Comparison of ENCODE assay signal across 21 cellular contexts in the genomic region with DNA sequence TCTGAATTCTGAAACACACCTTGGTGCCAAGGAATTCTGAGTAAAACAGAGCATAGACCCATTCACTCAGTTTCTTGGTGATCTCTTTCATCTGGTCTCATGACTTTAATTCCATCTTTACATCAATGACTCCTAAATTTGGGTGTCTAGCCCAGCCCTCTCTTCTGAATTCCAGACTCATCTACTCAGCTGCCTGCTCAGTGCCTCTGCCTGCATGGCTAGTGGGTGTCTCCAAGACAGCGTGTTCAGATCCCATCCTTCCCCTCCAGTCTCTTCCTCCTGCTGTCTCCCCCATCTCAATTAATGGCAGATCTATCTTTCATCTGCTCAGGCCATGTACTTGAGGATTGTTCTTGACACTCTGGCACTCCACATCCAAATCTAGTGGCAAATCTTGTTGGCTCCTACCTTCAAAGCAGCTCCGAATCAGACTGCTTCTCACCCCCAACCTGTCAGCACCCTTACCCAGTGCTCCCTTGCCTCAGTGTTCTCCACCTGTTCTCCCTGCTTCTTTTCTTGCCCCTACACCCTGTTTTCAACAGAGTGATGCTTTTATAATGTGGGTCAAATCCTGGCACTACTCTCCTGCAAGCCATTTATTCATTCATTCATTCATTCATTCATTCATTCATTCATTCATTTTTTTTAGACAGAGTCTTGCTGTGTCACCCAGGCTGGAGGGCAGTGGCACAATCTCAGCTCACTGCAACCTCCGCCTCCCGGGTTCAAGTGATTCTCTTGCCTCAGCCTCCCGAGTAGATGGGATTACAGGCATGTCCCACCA.
"Had no signal": no experiment of that assay in that cellular context is flagged by ENCODE, and none has a peak within 500 bp of the region (broad histone marks: within the 10 kb centered on the region; RNA-seq: fewer than 3 reads in every experiment).

No MANE protein-coding gene starts in this region.

- DNase-seq: central memory CD4-positive, alpha-beta T cell; dorsolateral prefrontal cortex; effector CD4-positive, alpha-beta T cell; foreskin keratinocyte; left ventricle myocardium superior; lower lobe of right lung; natural killer cell; right cardiac atrium; stimulated activated CD4-positive, alpha-beta T cell treated with anti-CD3 and anti-CD28 coated beads, Interleukin-12 subunit alpha, Interleukin-12 subunit beta, amount 100 ng/mL, for 4 hours; stimulated activated CD4-positive, alpha-beta T cell treated with anti-CD3 and anti-CD28 coated beads, Interleukin-1b, Interleukin-23, amount 100 ng/mL, for 48 hours; stimulated activated CD4-positive, alpha-beta T cell treated with anti-CD3 and anti-CD28 coated beads, Interleukin-4, amount 100 ng/mL, for 1 hour; stimulated activated CD8-positive, alpha-beta memory T cell treated with anti-CD3 and anti-CD28 coated beads, Interleukin-4, amount 100 ng/mL, for 48 hours; stimulated activated naive CD4-positive, alpha-beta T cell treated with Interleukin-2 at 50 U/mL for 16 hours; stomach; testis; tibial artery had no signal

- H3K4me1 Mint-ChIP-seq: natural killer cell had no signal

- H3K27me3 Mint-ChIP-seq: type B pancreatic cell had no signal

- H3K36me3 ChIP-seq: lower lobe of right lung, neutrophil, prostate gland had no signal

- H3K4me2 ChIP-seq: smooth muscle cell had no signal

- H3K4me3 Mint-ChIP-seq: natural killer cell, type B pancreatic cell had no signal

- H3K27ac Mint-ChIP-seq: natural killer cell, type B pancreatic cell had no signal

- H3K9me3 Mint-ChIP-seq: natural killer cell, type B pancreatic cell had no signal

- H3K27me3 ChIP-seq: dorsolateral prefrontal cortex, foreskin keratinocyte, neutrophil, stomach, testis, tibial artery had no signal

- H3K4me1 ChIP-seq: foreskin keratinocyte, lower lobe of right lung, prostate gland, testis had no signal

- H3K27ac ChIP-seq: epithelial cell of prostate, foreskin keratinocyte, lower lobe of right lung, neutrophil, prostate gland, stomach, testis, tibial artery had no signal

- H3K36me3 Mint-ChIP-seq: natural killer cell had no signal

- H3K9me3 ChIP-seq: lower lobe of right lung, neutrophil, prostate gland, stomach, testis, tibial artery had no signal

- H3K4me3 ChIP-seq: dorsolateral prefrontal cortex, lower lobe of right lung, prostate gland, smooth muscle cell, stomach, testis, tibial artery had no signal
